6 cellular contexts compared by ENCODE assay signal in the genomic region with DNA sequence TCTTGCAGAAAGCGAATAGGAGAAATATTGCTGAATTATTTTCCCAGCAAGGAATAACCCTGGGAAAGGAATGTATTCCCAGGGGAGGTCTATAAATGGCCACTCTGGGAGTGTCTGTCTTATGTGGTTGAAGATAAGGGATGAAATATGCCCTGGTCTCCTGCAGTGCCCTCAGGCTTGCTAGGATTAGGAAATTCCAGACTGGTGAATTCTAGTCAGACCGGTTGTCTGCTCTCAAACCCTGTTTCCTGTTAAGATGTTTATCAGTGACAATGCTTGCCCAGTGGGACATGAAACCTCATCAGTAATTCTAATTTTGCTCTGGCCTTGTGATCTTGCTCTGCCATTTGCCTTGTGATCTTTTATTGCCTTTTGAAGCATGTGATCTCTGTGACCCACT.
A peak's percentile ranks its signal among the peaks of the same experiment; 100 is the strongest.
DNase-seq lines count a peak whose midpoint lies in the region; TF ChIP-seq lines count a peak whose summit lies in the region.
"Not testable (repeated sequence)": the region's sequence is repeated elsewhere in the genome, so short reads cannot be mapped to it uniquely, and the experiment has no call there.

No MANE protein-coding gene starts in this region.

- H3K18ac ChIP-seq in mesendoderm (ENCODE audit: low read length) = not testable (repeated sequence)

- H3K27me3 ChIP-seq in A673 (replicated peaks; ENCODE audit: insufficient read depth, low read depth, low read length, poor library complexity); mesendoderm (ENCODE audit: insufficient read depth, low read length, poor library complexity): not testable (repeated sequence)

- not testable (repeated sequence) for H3K56ac ChIP-seq in mesendoderm (ENCODE audit: low read length)

- not testable (repeated sequence) for H3K36me3 ChIP-seq in A673 (ENCODE audit: insufficient read depth, low read length, poor library complexity, severe bottlenecking); mesendoderm (ENCODE audit: control insufficient read depth, insufficient read depth, low read length)

- TF ChIP-seq CTCF in A673 (conservative IDR thresholded peaks at IDR 0.05; ENCODE audit: low read depth, low read length) = not testable (repeated sequence)

- not testable (repeated sequence) for H4K5ac ChIP-seq in mesendoderm (ENCODE audit: low read length)

- not testable (repeated sequence) for H4K8ac ChIP-seq in mesendoderm (ENCODE audit: low read depth, low read length)

- POLR2A ChIA-PET in A673 (lab: Charles Lee; ENCODE audit: low non-redundant PET) = not testable (repeated sequence)

- DNase-seq in A673 (ENCODE audit: low spot score) (peak; percentile 27), DMS 273 (lab: John Stamatoyannopoulos, UW; ENCODE audit: unreplicated experiment) (peak; percentile 2), HT1080 (ENCODE audit: low read depth) (peak; percentile 68), NCI-H69 (lab: John Stamatoyannopoulos, UW) (peak; percentile 22), SK-N-DZ (ENCODE audit: low spot score) (peak; percentile 72), mesendoderm (peak; percentile 13)

- not testable (repeated sequence) for H2BK15ac ChIP-seq in mesendoderm (replicated peaks; ENCODE audit: low read depth)

- WGBS in mesendoderm (ENCODE audit: extremely low coverage, insufficient coverage, low lambda C conversion rate) = no CpG with 5 or more reads among the region's 2 CpGs

- not testable (repeated sequence) for H3K23ac ChIP-seq in mesendoderm (ENCODE audit: low read length)

- CTCF ChIA-PET in A673 (lab: Charles Lee) = not testable (repeated sequence)

- H2BK5ac ChIP-seq in mesendoderm (ENCODE audit: low read length) = not testable (repeated sequence)

- not testable (repeated sequence) for H3K4ac ChIP-seq in mesendoderm (ENCODE audit: low read depth, low read length)

- not testable (repeated sequence) for H3K4me3 ChIP-seq in A673 (ENCODE audit: low read depth, low read length, poor library complexity, severe bottlenecking); mesendoderm (ENCODE audit: low read length)

- not testable (repeated sequence) for H3K79me1 ChIP-seq in mesendoderm (ENCODE audit: low read length)

- H3K9me3 ChIP-seq in A673 (ENCODE audit: low read depth, low read length, poor library complexity, severe bottlenecking) = peaks cover 32% of the 10 kb centered on the region

- H3K27ac ChIP-seq in A673 (ENCODE audit: low read depth, low read length, poor library complexity, severe bottlenecking); mesendoderm (ENCODE audit: low read depth, low read length): not testable (repeated sequence)

- BruUV-seq in A673 (replicated peaks; lab: Mats Ljungman, UMichigan) = not testable (repeated sequence)

- H2BK120ac ChIP-seq in mesendoderm (ENCODE audit: low read depth, low read length) = not testable (repeated sequence)

- not testable (repeated sequence) for H3K4me2 ChIP-seq in mesendoderm (ENCODE audit: low read length)

- H3K79me2 ChIP-seq in mesendoderm (ENCODE audit: control insufficient read depth, insufficient read depth, low read length) = not testable (repeated sequence)

- H3K4me1 ChIP-seq in A673 (ENCODE audit: insufficient read depth, low read length, poor library complexity, severe bottlenecking); mesendoderm (ENCODE audit: control insufficient read depth, low read depth, low read length): not testable (repeated sequence)

- intact Hi-C loops in A673 (cut with micrococcal nuclease; ENCODE audit: unreplicated experiment) = not testable (repeated sequence)

- H3K9ac ChIP-seq in mesendoderm (ENCODE audit: low read length) = not testable (repeated sequence)

- H2AK5ac ChIP-seq in mesendoderm (ENCODE audit: low read length) = not testable (repeated sequence)

Comparison
In these comparisons a context has a peak if more than half of its experiments do, and no peak if none do; other contexts are left out.
1. DNase-seq: peak in every context shown above with its lines; median percentile 72 in SK-N-DZ; 68 in HT1080; 27 in A673; 22 in NCI-H69; 13 in mesendoderm; 2 in DMS 273.